Comparison of ENCODE assay signal across 11 cellular contexts in genomic region chr21:42684109-42684916, GRCh38.
DNase-seq lines count a peak whose midpoint lies in the region; ATAC-seq and TF ChIP-seq lines count a peak whose summit lies in the region.
"Had no signal": no experiment of that assay in that cellular context is flagged by ENCODE, and none has a peak within 500 bp of the region (broad histone marks: within the 10 kb centered on the region; RNA-seq: fewer than 3 reads in every experiment).

No MANE protein-coding gene starts in this region.

- H3K36me3 Mint-ChIP-seq in activated naive CD8-positive, alpha-beta T cell treated with anti-CD3 and anti-CD28 coated beads, Interleukin-2, amount 50 U/mL, for 24 hours (ENCODE audit: low read depth): peaks cover 2% of the 10 kb centered on the region

- peak; percentile 74 to 76 for ATAC-seq in activated CD4-positive, CD25-positive, alpha-beta regulatory T cell treated with anti-CD3 and anti-CD28 coated beads, Interleukin-2, amount 50 U/mL, for 24 hours
- ATAC-seq in activated naive CD8-positive, alpha-beta T cell treated with anti-CD3 and anti-CD28 coated beads, Interleukin-2, amount 50 U/mL, for 24 hours: peak; percentile 53
- ATAC-seq in GM19328 (IDR thresholded peaks at IDR 0.05; ENCODE audit: unreplicated experiment): no peak
- no peak for ATAC-seq in HG03139 (IDR thresholded peaks at IDR 0.05; ENCODE audit: unreplicated experiment)
- no peak for ATAC-seq in GM21381 (IDR thresholded peaks at IDR 0.05; ENCODE audit: unreplicated experiment)
- ATAC-seq: HCT116 had no signal

- H3K27ac ChIP-seq in HEK293 (ENCODE audit: extremely low read depth, low read depth, low read length): no peak overlapping the region
- H3K27ac ChIP-seq: neutrophil had no signal

- H3K4me1 Mint-ChIP-seq in activated naive CD8-positive, alpha-beta T cell treated with anti-CD3 and anti-CD28 coated beads, Interleukin-2, amount 50 U/mL, for 24 hours: peaks cover 53% of the 10 kb centered on the region

- no peaks in the 10 kb centered on the region for H3K27me3 Mint-ChIP-seq in activated naive CD8-positive, alpha-beta T cell treated with anti-CD3 and anti-CD28 coated beads, Interleukin-2, amount 50 U/mL, for 24 hours

- POLR2A ChIA-PET in HEK293 (lab: Yijun Ruan, JAX): no interaction called here

- H3K9me3 ChIP-seq in HEK293 (ENCODE audit: control insufficient read depth, insufficient read depth, low read depth, low read length): no peaks in the 10 kb centered on the region
- H3K9me3 ChIP-seq: neutrophil had no signal

- H3K4me3 ChIP-seq in HEK293 (ENCODE audit: low read depth, low read length): no peak overlapping the region

- peaks cover 0 to 8% of the 10 kb centered on the region in 2 experiments; a peak in 1 of 3 replicates for H3K36me3 ChIP-seq in HEK293 (ENCODE audit: control insufficient read depth in 2 of 2, insufficient read depth in 1 of 2, low read length in 2 of 2)
- H3K36me3 ChIP-seq: neutrophil had no signal

- peak; percentile 44 for DNase-seq in activated naive CD8-positive, alpha-beta T cell treated with anti-CD3 and anti-CD28 coated beads, Interleukin-2, amount 50 U/mL, for 24 hours
- peak; percentile 47 for DNase-seq in stimulated activated CD4-positive, alpha-beta T cell treated with anti-CD3 and anti-CD28 coated beads, Interleukin-4, amount 100 ng/mL, for 1 hour
- DNase-seq in NCI-H1092 (lab: John Stamatoyannopoulos, UW): no peak
- DNase-seq: hippocampal formation had no signal

- TF ChIP-seq CTCF in HEK293 (tag by site-specific recombination; IDR thresholded peaks at IDR 0.05): no peak

- no peaks in the 10 kb centered on the region for H3K4me1 ChIP-seq in HEK293 (ENCODE audit: control insufficient read depth, insufficient read depth, low read length)

- H3K9me3 Mint-ChIP-seq in activated naive CD8-positive, alpha-beta T cell treated with anti-CD3 and anti-CD28 coated beads, Interleukin-2, amount 50 U/mL, for 24 hours: no peaks in the 10 kb centered on the region

- H3K27ac Mint-ChIP-seq in activated naive CD8-positive, alpha-beta T cell treated with anti-CD3 and anti-CD28 coated beads, Interleukin-2, amount 50 U/mL, for 24 hours: peak overlapping the region; percentile 86

- peak overlapping the region; percentile 71 for H3K4me3 Mint-ChIP-seq in activated naive CD8-positive, alpha-beta T cell treated with anti-CD3 and anti-CD28 coated beads, Interleukin-2, amount 50 U/mL, for 24 hours

- CTCF ChIA-PET in HEK293 (lab: Yijun Ruan, JAX): interaction anchor here (0.7 kb wide), 2 partner anchors 51 to 138 kb away, joined by 3 to 4 read pairs; no protein-coding TSS in a partner anchor

TF ChIP-seq in HEK293, 187 proteins besides CTCF, POLR2A, EP300 and RAD21:
- TF ChIP-seq ZNF544 (tag by site-specific recombination; IDR thresholded peaks at IDR 0.05) (peak; percentile 74; the same call in 1 of the 2 replicates), PRDM10 (tag by site-specific recombination; IDR thresholded peaks at IDR 0.05) (no peak), ZNF394 (tag by site-specific recombination; IDR thresholded peaks at IDR 0.05; ENCODE audit: borderline replicate concordance) (peak; percentile 39; the same call in 1 of the 2 replicates)

Comparison
In these comparisons a context has a peak if more than half of its experiments do, and no peak if none do; other contexts are left out.
1. ATAC-seq: peak in activated CD4-positive, CD25-positive, alpha-beta regulatory T cell treated with anti-CD3 and anti-CD28 coated beads, Interleukin-2, amount 50 U/mL, for 24 hours (2 of 2) and activated naive CD8-positive, alpha-beta T cell treated with anti-CD3 and anti-CD28 coated beads, Interleukin-2, amount 50 U/mL, for 24 hours (single experiment); none in GM19328 (single experiment), HG03139 (single experiment) and GM21381 (single experiment).